In genomic region chr22:17855891-17856290, GRCh38 we compare ENCODE assay signal across 1 cellular context.
TF ChIP-seq lines count a peak whose summit lies in the region.

No MANE protein-coding gene starts in this region.

TF ChIP-seq in K562, 482 proteins besides CTCF, POLR2A, EP300 and RAD21 (continued from another document):
- TF ChIP-seq CEBPZ (IDR thresholded peaks at IDR 0.05; ENCODE audit: borderline replicate concordance, low read depth, low read length) (no peak), RREB1 (CRISPR knock-in tag; IDR thresholded peaks at IDR 0.05) (no peak), SMAD2 (IDR thresholded peaks at IDR 0.05; ENCODE audit: low read depth, low read length) (no peak), DEAF1 (CRISPR knock-in tag; IDR thresholded peaks at IDR 0.05) (no peak), NR2C1 (IDR thresholded peaks at IDR 0.05) (no peak), NR2C1 (tag; IDR thresholded peaks at IDR 0.05) (no peak), LEF1 (IDR thresholded peaks at IDR 0.05) (no peak), ZBTB2 (IDR thresholded peaks at IDR 0.05) (no peak)
